1 cellular context compared by ENCODE assay signal in the genomic region with DNA sequence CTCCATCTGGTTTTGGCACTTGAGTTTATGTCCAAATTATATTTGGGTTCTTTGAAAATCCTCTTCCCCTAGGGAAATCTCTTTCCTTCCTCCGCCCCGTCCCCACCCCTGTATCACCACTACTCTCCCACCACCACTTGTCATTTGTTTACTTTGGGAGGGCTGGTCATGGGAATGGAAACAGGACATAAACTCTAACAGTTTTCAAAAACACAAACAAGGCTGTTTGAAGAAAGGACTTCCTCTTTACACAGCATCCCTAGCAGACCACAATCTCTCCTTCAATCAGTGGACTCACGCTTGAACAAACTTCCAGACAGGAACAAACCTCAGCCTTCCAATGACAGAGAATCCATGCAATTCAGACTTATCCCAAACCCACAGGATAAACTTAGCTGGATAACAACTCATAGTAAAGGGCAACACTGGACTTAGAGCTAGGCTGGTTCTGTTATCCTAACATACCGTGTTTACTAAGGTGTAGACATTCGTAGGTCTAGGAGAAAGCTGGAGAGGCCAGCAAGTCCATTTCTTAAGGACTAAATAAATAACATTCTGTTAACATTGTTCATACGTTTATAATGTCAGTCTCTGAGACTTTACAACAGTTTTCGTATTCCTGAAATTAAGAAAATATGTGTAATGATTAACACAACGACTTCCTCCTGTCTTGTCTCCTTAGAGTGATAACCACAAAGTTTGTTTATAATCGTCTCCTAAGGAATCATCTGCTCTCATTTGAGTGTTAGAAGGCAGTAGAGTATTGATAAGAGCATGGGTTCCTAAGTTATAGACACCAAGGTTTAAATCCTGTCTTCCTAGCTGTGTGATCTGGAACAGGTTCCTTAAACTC.
TF ChIP-seq lines count a peak whose summit lies in the region.

No MANE protein-coding gene starts in this region.

TF ChIP-seq in K562, 482 proteins besides CTCF, POLR2A, EP300 and RAD21:
- TF ChIP-seq FOXA3 (CRISPR knock-in tag; conservative IDR thresholded peaks at IDR 0.05 in 1 of 2, IDR thresholded peaks at IDR 0.05 in 1 of 2), result 0 out of 4 replicates have a peak, but pooled peaks of 1 of the 2 experiments have one; percentile 8
- TF ChIP-seq, protein P1, sequence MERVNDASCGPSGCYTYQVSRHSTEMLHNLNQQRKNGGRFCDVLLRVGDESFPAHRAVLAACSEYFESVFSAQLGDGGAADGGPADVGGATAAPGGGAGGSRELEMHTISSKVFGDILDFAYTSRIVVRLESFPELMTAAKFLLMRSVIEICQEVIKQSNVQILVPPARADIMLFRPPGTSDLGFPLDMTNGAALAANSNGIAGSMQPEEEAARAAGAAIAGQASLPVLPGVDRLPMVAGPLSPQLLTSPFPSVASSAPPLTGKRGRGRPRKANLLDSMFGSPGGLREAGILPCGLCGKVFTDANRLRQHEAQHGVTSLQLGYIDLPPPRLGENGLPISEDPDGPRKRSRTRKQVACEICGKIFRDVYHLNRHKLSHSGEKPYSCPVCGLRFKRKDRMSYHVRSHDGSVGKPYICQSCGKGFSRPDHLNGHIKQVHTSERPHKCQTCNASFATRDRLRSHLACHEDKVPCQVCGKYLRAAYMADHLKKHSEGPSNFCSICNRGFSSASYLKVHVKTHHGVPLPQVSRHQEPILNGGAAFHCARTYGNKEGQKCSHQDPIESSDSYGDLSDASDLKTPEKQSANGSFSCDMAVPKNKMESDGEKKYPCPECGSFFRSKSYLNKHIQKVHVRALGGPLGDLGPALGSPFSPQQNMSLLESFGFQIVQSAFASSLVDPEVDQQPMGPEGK (CRISPR knock-in tag; IDR thresholded peaks at IDR 0.05; ENCODE audit: borderline replicate concordance), result no peak
- no peak for TF ChIP-seq KDM4B (IDR thresholded peaks at IDR 0.05; ENCODE audit: borderline replicate concordance in 2 of 2, low read depth in 1 of 2)
- TF ChIP-seq HLTF (IDR thresholded peaks at IDR 0.05), result no peak
- TF ChIP-seq NR2F6 (CRISPR knock-in tag; IDR thresholded peaks at IDR 0.05), result no peak
- TF ChIP-seq ZNF511 (CRISPR knock-in tag; IDR thresholded peaks at IDR 0.05), result no peak
- no peak for TF ChIP-seq ZNF592 (IDR thresholded peaks at IDR 0.05)
- TF ChIP-seq SPI1 (IDR thresholded peaks at IDR 0.05; ENCODE audit: borderline replicate concordance, low read depth, low read length), result peak; percentile 87
